In the genomic region with DNA sequence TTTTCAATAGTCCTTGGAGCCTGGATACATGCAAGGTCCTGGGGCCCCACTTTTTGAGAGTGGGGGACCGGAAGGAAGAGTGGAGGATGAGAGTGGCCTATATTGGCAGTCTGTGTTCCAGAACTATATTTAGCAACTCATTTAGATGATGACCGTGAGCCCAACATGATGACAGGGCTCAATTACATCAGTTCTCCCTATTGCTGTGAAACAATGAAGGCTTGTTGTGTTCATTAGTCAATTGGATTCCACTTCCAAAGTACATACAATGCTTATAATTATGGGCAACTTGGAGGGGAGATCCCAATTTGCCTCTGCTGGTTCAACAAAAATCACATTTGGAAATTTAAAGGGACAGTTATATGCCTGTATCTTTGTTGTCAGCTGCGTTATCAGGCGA, we compare ENCODE assay signal across 21 cellular contexts.
"Had no signal": no experiment of that assay in that cellular context is flagged by ENCODE, and none has a peak within 500 bp of the region (broad histone marks: within the 10 kb centered on the region; RNA-seq: fewer than 3 reads in every experiment).

No MANE protein-coding gene starts in this region.

- H3K27ac ChIP-seq: coronary artery, esophagus squamous epithelium, left lung, right lobe of liver, suprapubic skin, transverse colon, upper lobe of right lung, uterus had no signal

- H3K27me3 ChIP-seq: esophagus squamous epithelium, left lung, right lobe of liver, suprapubic skin, transverse colon, upper lobe of right lung, uterus had no signal

- H3K4me1 ChIP-seq: esophagus squamous epithelium, left lung, right lobe of liver, suprapubic skin, transverse colon, upper lobe of right lung, uterus had no signal

- H3K9me3 ChIP-seq: esophagus squamous epithelium, left lung, right lobe of liver, suprapubic skin, transverse colon, upper lobe of right lung, uterus had no signal

- DNase-seq: effector memory CD8-positive, alpha-beta T cell; erythroblast; esophagus squamous epithelium; left cardiac atrium; left lung; mesendoderm; naive thymus-derived CD8-positive, alpha-beta T cell; nephron progenitor cell; right lobe of liver; small intestine; stimulated activated CD4-positive, alpha-beta T cell treated with anti-CD3 and anti-CD28 coated beads, Interleukin-15, amount 100 ng/mL, for 24 hours; stimulated activated CD4-positive, alpha-beta T cell treated with anti-CD3 and anti-CD28 coated beads, Interleukin-2, amount 100 ng/mL, for 48 hours; stimulated activated naive B cell treated with anti-CD40 and anti-IgM and Interleukin-4, amounts not matched to agents 10 μg/mL and 1 μg/mL and 100 μg/mL, for 72 hours; transverse colon; upper lobe of right lung; uterus had no signal

- H3K36me3 ChIP-seq: esophagus squamous epithelium, left lung, right lobe of liver, suprapubic skin, transverse colon, upper lobe of right lung, uterus had no signal

- H3K4me3 ChIP-seq: coronary artery, esophagus squamous epithelium, left lung, right lobe of liver, suprapubic skin, transverse colon, upper lobe of right lung, uterus had no signal

- FAIRE-seq: endometrium, frontal cortex, islet of Langerhans, small intestine had no signal

- ATAC-seq: effector memory CD8-positive, alpha-beta T cell; left cardiac atrium; left lung; naive thymus-derived CD8-positive, alpha-beta T cell; right lobe of liver; stimulated activated naive B cell treated with anti-CD40 and anti-IgM and Interleukin-4, amounts not matched to agents 10 μg/mL and 1 μg/mL and 100 μg/mL, for 72 hours; upper lobe of right lung had no signal
